24 cellular contexts compared by ENCODE assay signal in the genomic region with DNA sequence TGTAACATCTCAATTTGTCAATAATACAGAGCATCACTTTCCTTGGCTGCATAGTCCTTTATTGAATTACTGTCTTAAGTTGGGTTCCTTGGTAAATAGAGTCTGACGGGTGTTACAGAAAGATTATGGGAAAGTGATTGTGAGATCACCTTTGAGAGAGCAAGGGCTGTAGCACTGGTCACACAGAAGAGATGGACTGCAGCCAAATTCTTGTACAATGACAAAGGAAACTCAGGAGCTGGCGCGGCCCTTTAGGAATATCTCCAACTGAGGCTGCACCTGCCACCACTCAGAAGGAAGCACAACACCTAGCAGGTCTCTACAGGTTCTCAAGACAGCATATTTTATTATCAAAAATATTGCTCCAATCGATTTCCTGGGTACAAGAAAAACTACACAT.
DNase-seq lines count a peak whose midpoint lies in the region; ATAC-seq and TF ChIP-seq lines count a peak whose summit lies in the region.
"Had no signal": no experiment of that assay in that cellular context is flagged by ENCODE, and none has a peak within 500 bp of the region (broad histone marks: within the 10 kb centered on the region; RNA-seq: fewer than 3 reads in every experiment).

No MANE protein-coding gene starts in this region.

- H3K9me3 ChIP-seq in heart left ventricle: no peaks in the 10 kb centered on the region
- H3K9me3 ChIP-seq in esophagus squamous epithelium: no peaks in the 10 kb centered on the region
- H3K9me3 ChIP-seq: BLaER1 treated with 17β-estradiol and CSF1 and Interleukin-3, amounts not matched to agents 10 nM and 100 nM; HAP-1; heart right ventricle; left ventricle myocardium inferior; upper lobe of left lung had no signal

- ATAC-seq in heart left ventricle (peak in 3 of 4 donors; percentile 54 to 71 (median 61)), Right ventricle myocardium inferior (no peak), HG03139 (IDR thresholded peaks at IDR 0.05; ENCODE audit: unreplicated experiment) (no peak)
- ATAC-seq: activated T-helper 17 cell treated with anti-CD3 and anti-CD28 coated beads, Interleukin-2, amount 50 U/mL, for 72 hours; sciatic nerve had no signal

- TF ChIP-seq POLR2A in heart left ventricle (IDR thresholded peaks at IDR 0.05) (no peak), esophagus squamous epithelium (IDR thresholded peaks at IDR 0.05) (no peak)

- intact Hi-C loops in heart left ventricle (cut with DNase I) (no loop called here), Right ventricle myocardium inferior (cut with DNase I) (no loop called here), esophagus squamous epithelium (cut with DNase I) (no loop called here)

- 38 to 43% (median 42%) methylated on average over 4 of the region's 4 CpGs for WGBS in heart left ventricle, 4 donors
- WGBS in esophagus squamous epithelium, 2 donors: 44 to 50% methylated on average over 4 of the region's 4 CpGs

- no peak overlapping the region for H3K4me3 ChIP-seq in heart left ventricle
- H3K4me3 ChIP-seq in esophagus squamous epithelium: no peak overlapping the region
- H3K4me3 ChIP-seq: BLaER1 treated with 17β-estradiol and CSF1 and Interleukin-3, amounts not matched to agents 10 nM and 100 nM; HAP-1; heart right ventricle; left ventricle myocardium inferior; SK-N-MC; upper lobe of left lung had no signal

- TF ChIP-seq CTCF in heart left ventricle (IDR thresholded peaks at IDR 0.05) (no peak), esophagus squamous epithelium (IDR thresholded peaks at IDR 0.05) (no peak)

- DNase-seq in heart left ventricle (peak in 3 of 5 donors; percentile 7 to 24 (median 16)), Right ventricle myocardium inferior (ENCODE audit: missing footprints) (no peak), NCI-H146 treated with DMSO at 0.1 percent for 48 hours (lab: John Stamatoyannopoulos, UW; ENCODE audit: unreplicated experiment) (peak; percentile 69), SHP77 (lab: John Stamatoyannopoulos, UW) (peak; percentile 39 to 43), esophagus squamous epithelium (lab: John Stamatoyannopoulos, UW) (no peak), SW 1271 (lab: John Stamatoyannopoulos, UW) (no peak)
- DNase-seq in activated CD4-positive, alpha-beta T cell treated with anti-CD3 and anti-CD28 coated beads for 1 hour: no peak
- DNase-seq: GF-D8; immature natural killer cell; KBM-7; left ventricle myocardium inferior; NCI-H446; nephron progenitor cell; stimulated activated CD4-positive, alpha-beta T cell treated with anti-CD3 and anti-CD28 coated beads, Interleukin-15, amount 100 ng/mL, for 24 hours; stimulated activated CD8-positive, alpha-beta memory T cell treated with anti-CD3 and anti-CD28 coated beads, Interleukin-4, amount 100 ng/mL, for 48 hours had no signal

- H3K36me3 ChIP-seq in heart left ventricle (no peaks in the 10 kb centered on the region), esophagus squamous epithelium (no peaks in the 10 kb centered on the region)
- H3K36me3 ChIP-seq: BLaER1 treated with 17β-estradiol and CSF1 and Interleukin-3, amounts not matched to agents 10 nM and 100 nM; HAP-1; heart right ventricle; left ventricle myocardium inferior; upper lobe of left lung had no signal

- H3K27me3 ChIP-seq in heart left ventricle: no peaks in the 10 kb centered on the region
- H3K27me3 ChIP-seq in esophagus squamous epithelium: no peaks in the 10 kb centered on the region
- H3K27me3 ChIP-seq: BLaER1 treated with 17β-estradiol and CSF1 and Interleukin-3, amounts not matched to agents 10 nM and 100 nM; heart right ventricle; upper lobe of left lung had no signal

- no peaks in the 10 kb centered on the region for H3K4me1 ChIP-seq in heart left ventricle
- H3K4me1 ChIP-seq in esophagus squamous epithelium: no peaks in the 10 kb centered on the region
- H3K4me1 ChIP-seq: BLaER1 treated with 17β-estradiol and CSF1 and Interleukin-3, amounts not matched to agents 10 nM and 100 nM; HAP-1; left ventricle myocardium inferior; upper lobe of left lung had no signal

- no peak overlapping the region for H3K27ac ChIP-seq in heart left ventricle
- H3K27ac ChIP-seq in esophagus squamous epithelium: no peak overlapping the region
- H3K27ac ChIP-seq: BLaER1 treated with 17β-estradiol and CSF1 and Interleukin-3, amounts not matched to agents 10 nM and 100 nM; heart right ventricle; left ventricle myocardium inferior; SK-N-MC; upper lobe of left lung; VCaP had no signal

Comparison
In these comparisons a context has a peak if more than half of its experiments do, and no peak if none do; other contexts are left out.
1. ATAC-seq: peak in heart left ventricle (3 of 4); none in Right ventricle myocardium inferior (single experiment) and HG03139 (single experiment).
2. DNase-seq: peak in heart left ventricle (3 of 5), NCI-H146 treated with DMSO at 0.1 percent for 48 hours (single experiment) and SHP77 (2 of 2); none in Right ventricle myocardium inferior (single experiment), esophagus squamous epithelium (single experiment), activated CD4-positive, alpha-beta T cell treated with anti-CD3 and anti-CD28 coated beads for 1 hour (single experiment) and SW 1271 (0 of 2).